In the genomic region with DNA sequence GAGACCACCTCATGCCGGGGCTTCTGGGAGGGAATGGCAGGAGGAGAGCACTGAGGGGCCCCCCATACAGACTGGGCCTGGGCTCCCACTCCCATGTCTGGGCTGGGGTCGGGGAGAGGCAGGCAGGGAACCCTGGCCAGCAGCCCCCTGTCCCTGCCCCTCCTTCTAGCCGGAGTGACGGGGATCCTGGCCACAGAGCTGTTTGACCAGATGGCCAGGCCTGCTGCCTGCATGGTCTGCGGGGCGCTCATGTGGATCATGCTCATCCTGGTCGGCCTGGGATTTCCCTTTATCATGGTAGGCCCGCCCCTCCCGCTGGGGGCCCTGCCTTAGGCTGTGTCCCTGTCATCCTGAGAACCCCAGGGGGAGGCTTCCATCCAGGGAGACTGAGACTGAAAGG, we compare ENCODE assay signal across 37 cellular contexts. TPM values are rescaled to one million over a fixed set of nuclear protein-coding genes. Genes with fewer than 3 reads are reported as not detected.
"Had no signal": no experiment of that assay in that cellular context is flagged by ENCODE, and none has a peak within 500 bp of the region (broad histone marks: within the 10 kb centered on the region; RNA-seq: fewer than 3 reads in every experiment).

No MANE protein-coding gene starts in this region.

- H3K4me3 Mint-ChIP-seq: activated CD4-positive, alpha-beta memory T cell treated with anti-CD3 and anti-CD28 coated beads, Interleukin-2, amount 10 ng/mL, durations not matched to agents 7 days and 5 days; activated CD8-positive, alpha-beta memory T cell treated with anti-CD3 and anti-CD28 coated beads, Interleukin-2, amount 10 ng/mL, durations not matched to agents 7 days and 5 days; activated naive CD8-positive, alpha-beta T cell treated with anti-CD3 and anti-CD28 coated beads for 36 hours; central memory CD8-positive, alpha-beta T cell had no signal

- H3K36me3 ChIP-seq: brain microvascular endothelial cell, Peyer's patch, SJSA1 had no signal

- H3K9me3 ChIP-seq: Peyer's patch, SJSA1 had no signal

- H3K36me3 Mint-ChIP-seq: activated CD8-positive, alpha-beta memory T cell treated with anti-CD3 and anti-CD28 coated beads, Interleukin-2, amount 10 ng/mL, durations not matched to agents 7 days and 5 days; activated naive CD8-positive, alpha-beta T cell treated with anti-CD3 and anti-CD28 coated beads for 36 hours had no signal

- H3K27me3 ChIP-seq: brain microvascular endothelial cell, cardiac muscle cell, Peyer's patch, SJSA1 had no signal

- H3K4me1 ChIP-seq: Peyer's patch had no signal

- H3K27ac ChIP-seq: brain microvascular endothelial cell, cardiac muscle cell, Peyer's patch, SJSA1, VCaP had no signal

- H3K27me3 Mint-ChIP-seq: activated CD4-positive, alpha-beta memory T cell treated with anti-CD3 and anti-CD28 coated beads, Interleukin-2, amount 10 ng/mL, durations not matched to agents 7 days and 5 days; activated CD8-positive, alpha-beta memory T cell treated with anti-CD3 and anti-CD28 coated beads, Interleukin-2, amount 10 ng/mL, durations not matched to agents 7 days and 5 days; activated naive CD8-positive, alpha-beta T cell treated with anti-CD3 and anti-CD28 coated beads for 36 hours; central memory CD8-positive, alpha-beta T cell had no signal

- H3K27ac Mint-ChIP-seq: activated CD4-positive, alpha-beta memory T cell treated with anti-CD3 and anti-CD28 coated beads, Interleukin-2, amount 10 ng/mL, durations not matched to agents 7 days and 5 days; activated CD8-positive, alpha-beta memory T cell treated with anti-CD3 and anti-CD28 coated beads, Interleukin-2, amount 10 ng/mL, durations not matched to agents 7 days and 5 days; activated naive CD8-positive, alpha-beta T cell treated with anti-CD3 and anti-CD28 coated beads for 36 hours had no signal

- H3K9me3 Mint-ChIP-seq: activated CD4-positive, alpha-beta memory T cell treated with anti-CD3 and anti-CD28 coated beads, Interleukin-2, amount 10 ng/mL, durations not matched to agents 7 days and 5 days; activated naive CD8-positive, alpha-beta T cell treated with anti-CD3 and anti-CD28 coated beads for 36 hours; central memory CD8-positive, alpha-beta T cell had no signal

- H3K4me1 Mint-ChIP-seq: activated CD4-positive, alpha-beta memory T cell treated with anti-CD3 and anti-CD28 coated beads, Interleukin-2, amount 10 ng/mL, durations not matched to agents 7 days and 5 days; activated CD8-positive, alpha-beta memory T cell treated with anti-CD3 and anti-CD28 coated beads, Interleukin-2, amount 10 ng/mL, durations not matched to agents 7 days and 5 days; activated naive CD8-positive, alpha-beta T cell treated with anti-CD3 and anti-CD28 coated beads for 36 hours; central memory CD8-positive, alpha-beta T cell had no signal

- H3K4me3 ChIP-seq: cardiac muscle cell, Peyer's patch, SJSA1 had no signal

- ATAC-seq: activated CD8-positive, alpha-beta memory T cell treated with anti-CD3 and anti-CD28 coated beads, Interleukin-2, amount 10 ng/mL, durations not matched to agents 7 days and 5 days; PC-3 had no signal

- DNase-seq: activated CD4-positive, alpha-beta memory T cell treated with anti-CD3 and anti-CD28 coated beads, Interleukin-2, amount 10 ng/mL, durations not matched to agents 7 days and 5 days; activated CD4-positive, alpha-beta T cell treated with anti-CD3 and anti-CD28 coated beads for 1 hour; activated CD4-positive, alpha-beta T cell treated with anti-CD3 and anti-CD28 coated beads for 48 hours; activated CD4-positive, CD25-positive, alpha-beta regulatory T cell; activated CD8-positive, alpha-beta memory T cell treated with anti-CD3 and anti-CD28 coated beads for 24 hours; activated CD8-positive, alpha-beta memory T cell treated with anti-CD3 and anti-CD28 coated beads, Interleukin-2, amount 10 ng/mL, durations not matched to agents 7 days and 5 days; activated CD8-positive, alpha-beta memory T cell treated with anti-CD3 and anti-CD28 coated beads, Interleukin-2, amount 50 U/mL, for 48 hours; activated effector memory CD4-positive, alpha-beta T cell treated with anti-CD3 and anti-CD28 coated beads, Interleukin-2, amount 50 U/mL, for 16 hours; activated naive CD4-positive, alpha-beta T cell; activated naive CD4-positive, alpha-beta T cell treated with anti-CD3 and anti-CD28 coated beads, Interleukin-2, amount 50 U/mL, for 16 hours; activated naive CD8-positive, alpha-beta T cell treated with anti-CD3 and anti-CD28 coated beads for 36 hours; activated T-cell treated with anti-CD3 and anti-CD28 coated beads, Interleukin-2, amount 50 U/mL, for 48 hours; amniotic stem cell; aorta; brain microvascular endothelial cell; NCI-H1105; NCI-H1417 treated with DMSO at 0.1 percent for 48 hours; NCI-H187 treated with DMSO at 0.1 percent for 48 hours; NCI-H2081; NCI-H2171 treated with DMSO at 0.1 percent for 48 hours; NCI-H2227 treated with DMSO at 0.1 percent for 48 hours; NCI-H446; NCI-H510A treated with DMSO at 0.1 percent for 48 hours; NK-92 treated with Interleukin-12 subunit alpha and Interleukin-12 subunit beta, amount 100 ng/mL, for 24 hours; PC-3; Peyer's patch; RPMI8226; SHP77 treated with DMSO at 0.1 percent for 48 hours; SW 1271; T-helper 1 cell; T-helper 2 cell; T-helper 9 cell had no signal

RNA-seq across cellular contexts. Expression of a gene that starts 45.3 kb away (rescaled TPM):
- total RNA-seq: MCF 10A, PC-3, SJSA1 had no signal
